8 cellular contexts compared by ENCODE assay signal in genomic region chr16:77722315-77723107, GRCh38. TPM values are rescaled to one million over a fixed set of nuclear protein-coding genes. Genes with fewer than 3 reads are reported as not detected.
DNase-seq lines count a peak whose midpoint lies in the region; ATAC-seq and TF ChIP-seq lines count a peak whose summit lies in the region.

Gene NUDT7, plus strand, starts transcription at chr16:77722514. Its CDS starts 69 bp downstream, at chr16:77722583.

- TF ChIP-seq CTCF in DOHH2 (IDR thresholded peaks at IDR 0.05; ENCODE audit: low read depth, low read length, poor library complexity, severe bottlenecking) (peak; percentile 67), fibroblast of mammary gland (conservative IDR thresholded peaks at IDR 0.05; ENCODE audit: control insufficient read depth, insufficient read depth, low read depth, low read length) (no peak)

- H3K4me3 ChIP-seq in DOHH2 (ENCODE audit: low read length) (peak within 1 kb of the TSS; percentile 95), fibroblast of mammary gland (ENCODE audit: control insufficient read depth, low read depth, low read length) (peak within 1 kb of the TSS; percentile 78)

- peak within 1 kb of the TSS; percentile 82 to 93 (median 90) for H3K4me3 Mint-ChIP-seq in naive thymus-derived CD8-positive, alpha-beta T cell
- peak within 1 kb of the TSS; percentile 92 to 93 for H3K4me3 Mint-ChIP-seq in stimulated activated naive B cell treated with anti-CD40 and anti-IgM and Interleukin-4, amounts not matched to agents 10 μg/mL and 1 μg/mL and 100 μg/mL, for 72 hours

- H3K4me1 Mint-ChIP-seq in naive thymus-derived CD8-positive, alpha-beta T cell, result peaks cover 4 to 21% (median 15%) of the 10 kb centered on the region in 4 donors
- peaks cover 8% of the 10 kb centered on the region in 2 donors for H3K4me1 Mint-ChIP-seq in stimulated activated naive B cell treated with anti-CD40 and anti-IgM and Interleukin-4, amounts not matched to agents 10 μg/mL and 1 μg/mL and 100 μg/mL, for 72 hours

- H3K27ac ChIP-seq in DOHH2 (ENCODE audit: low read depth, low read length), result peak within 1 kb of the TSS; percentile 47

- no peaks in the 10 kb centered on the region for H3F3A ChIP-seq in DOHH2 (ENCODE audit: control insufficient read depth, insufficient read depth)

- no peaks in the 10 kb centered on the region for H3K9me3 Mint-ChIP-seq in naive thymus-derived CD8-positive, alpha-beta T cell
- H3K9me3 Mint-ChIP-seq in stimulated activated naive B cell treated with anti-CD40 and anti-IgM and Interleukin-4, amounts not matched to agents 10 μg/mL and 1 μg/mL and 100 μg/mL, for 72 hours, result peaks cover 0 to 1% of the 10 kb centered on the region in 2 donors

- H3K36me3 Mint-ChIP-seq in naive thymus-derived CD8-positive, alpha-beta T cell, result peaks cover 0 to 7% (median 5%) of the 10 kb centered on the region in 3 donors
- peaks cover 4 to 10% of the 10 kb centered on the region in 2 donors for H3K36me3 Mint-ChIP-seq in stimulated activated naive B cell treated with anti-CD40 and anti-IgM and Interleukin-4, amounts not matched to agents 10 μg/mL and 1 μg/mL and 100 μg/mL, for 72 hours

- ATAC-seq in GM21723 (IDR thresholded peaks at IDR 0.05; ENCODE audit: unreplicated experiment), result peak; percentile 84
- ATAC-seq in naive thymus-derived CD8-positive, alpha-beta T cell, result peak; percentile 85 to 91
- peak; percentile 92 to 96 for ATAC-seq in stimulated activated naive B cell treated with anti-CD40 and anti-IgM and Interleukin-4, amounts not matched to agents 10 μg/mL and 1 μg/mL and 100 μg/mL, for 72 hours (replicated peaks)

- no peaks in the 10 kb centered on the region for H3K27me3 Mint-ChIP-seq in naive thymus-derived CD8-positive, alpha-beta T cell
- no peaks in the 10 kb centered on the region for H3K27me3 Mint-ChIP-seq in stimulated activated naive B cell treated with anti-CD40 and anti-IgM and Interleukin-4, amounts not matched to agents 10 μg/mL and 1 μg/mL and 100 μg/mL, for 72 hours

- no peaks in the 10 kb centered on the region for H3K79me2 ChIP-seq in DOHH2 (ENCODE audit: control insufficient read depth, low read length)

- H3K36me3 ChIP-seq in DOHH2 (ENCODE audit: control insufficient read depth, low read length), result no peaks in the 10 kb centered on the region

- no peaks in the 10 kb centered on the region for H3K27me3 ChIP-seq in DOHH2 (ENCODE audit: control insufficient read depth, low read length)

- no peaks in the 10 kb centered on the region for H4K20me1 ChIP-seq in DOHH2 (ENCODE audit: control insufficient read depth, insufficient read depth, low read depth, low read length)

- POLR2A ChIA-PET in naive thymus-derived CD8-positive, alpha-beta T cell (lab: Charles Lee), result interaction anchor here (0.6 to 1.5 kb wide), 4 partner anchors 9 to 377 kb away, joined by 3 to 5 read pairs (median 4); partner anchors contain the start of gene WWOX

- no peaks in the 10 kb centered on the region for H3K9me2 ChIP-seq in DOHH2 (replicated peaks; ENCODE audit: control insufficient read depth, low read length)

- peak within 1 kb of the TSS; percentile 87 for H3K4me2 ChIP-seq in DOHH2 (ENCODE audit: low read length)

- H3K27ac Mint-ChIP-seq in naive thymus-derived CD8-positive, alpha-beta T cell, result peak within 1 kb of the TSS; percentile 49 to 92 (median 87)
- peak within 1 kb of the TSS; percentile 93 for H3K27ac Mint-ChIP-seq in stimulated activated naive B cell treated with anti-CD40 and anti-IgM and Interleukin-4, amounts not matched to agents 10 μg/mL and 1 μg/mL and 100 μg/mL, for 72 hours

- peaks cover 24% of the 10 kb centered on the region for H3K4me1 ChIP-seq in DOHH2 (ENCODE audit: control insufficient read depth, low read length)

- no peaks in the 10 kb centered on the region for H3K9me3 ChIP-seq in DOHH2 (ENCODE audit: control insufficient read depth, insufficient read depth, low read length)

- DNase-seq in KG1 (lab: John Stamatoyannopoulos, UW), result peak; percentile 59
- DNase-seq in activated T-helper 1 cell treated with anti-CD3 and anti-CD28 coated beads, Interleukin-2, amount 50 U/mL, for 16 hours (ENCODE audit: low read depth in 1 of 2, low spot score in 1 of 2), result peak; percentile 91 to 92
- peak; percentile 95 for DNase-seq in fibroblast of mammary gland (ENCODE audit: low read depth)
- peak; percentile 82 to 98 (median 90) for DNase-seq in naive thymus-derived CD8-positive, alpha-beta T cell
- DNase-seq in stimulated activated naive B cell treated with anti-CD40 and anti-IgM and Interleukin-4, amounts not matched to agents 10 μg/mL and 1 μg/mL and 100 μg/mL, for 72 hours, result peak; percentile 92

TF ChIP-seq in PFSK-1, 5 proteins besides CTCF, POLR2A, EP300 and RAD21:
- TF ChIP-seq POLR2AphosphoS5 (IDR thresholded peaks at IDR 0.05; ENCODE audit: low read depth, low read length) (0 out of 2 replicates have a peak, but pooled peaks have one; percentile 49), SIN3A (IDR thresholded peaks at IDR 0.05; ENCODE audit: borderline replicate concordance, insufficient read depth, low read length) (no peak), TAF1 (IDR thresholded peaks at IDR 0.05; ENCODE audit: borderline replicate concordance, insufficient read depth, low read length) (no peak)

RNA-seq across cellular contexts. Expression of gene NUDT7, which starts in this region (rescaled TPM):
- not detected for polyA plus RNA-seq in PFSK-1 (2012; ENCODE audit: insufficient read length, low read depth)
- 1 to 10 TPM; 5.5 to 7.1 TPM for total RNA-seq in naive thymus-derived CD8-positive, alpha-beta T cell
- polyA plus RNA-seq in naive thymus-derived CD8-positive, alpha-beta T cell, result 10 to 100 TPM; 11.6 to 18.5 (median 16.1) TPM

Comparison
In these comparisons a context has a peak if more than half of its experiments do, and no peak if none do; other contexts are left out.
1. Peak in every context shown above with its lines: DNase-seq, ATAC-seq, H3K4me3 ChIP-seq and H3K27ac ChIP-seq.